Comparison of ENCODE assay signal across 1 cellular context in the genomic region with DNA sequence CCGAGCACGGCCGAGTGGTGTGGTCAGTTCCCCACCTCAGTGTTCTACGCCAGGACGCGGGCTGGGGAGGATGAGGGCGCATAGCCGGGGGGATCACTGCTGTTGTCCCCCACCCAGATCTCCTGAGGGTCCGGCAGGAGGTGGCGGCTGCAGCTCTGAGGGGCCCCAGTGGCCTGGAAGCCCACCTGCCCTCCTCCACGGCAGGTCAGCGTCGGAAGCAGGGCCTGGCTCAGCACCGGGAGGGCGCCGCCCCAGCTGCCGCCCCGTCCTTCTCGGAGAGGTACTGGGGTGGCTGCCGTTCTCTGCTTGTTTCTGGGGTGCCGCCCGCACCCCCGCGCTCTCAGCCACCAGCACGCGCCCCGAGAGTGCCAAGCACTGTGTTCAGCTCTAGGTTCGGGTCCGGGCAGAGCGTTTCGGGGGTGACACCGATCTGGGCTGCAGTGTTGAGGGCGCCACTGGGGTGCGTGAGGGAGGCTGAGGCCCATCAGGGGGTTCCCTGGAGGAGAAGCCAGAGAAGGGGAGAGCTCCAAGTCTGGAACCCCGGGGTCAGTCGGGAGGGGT.
TF ChIP-seq lines count a peak whose summit lies in the region.

No MANE protein-coding gene starts in this region.

TF ChIP-seq in IMR-90, 13 proteins besides CTCF, POLR2A, EP300 and RAD21 (continued from another document):
- TF ChIP-seq, protein P1, sequence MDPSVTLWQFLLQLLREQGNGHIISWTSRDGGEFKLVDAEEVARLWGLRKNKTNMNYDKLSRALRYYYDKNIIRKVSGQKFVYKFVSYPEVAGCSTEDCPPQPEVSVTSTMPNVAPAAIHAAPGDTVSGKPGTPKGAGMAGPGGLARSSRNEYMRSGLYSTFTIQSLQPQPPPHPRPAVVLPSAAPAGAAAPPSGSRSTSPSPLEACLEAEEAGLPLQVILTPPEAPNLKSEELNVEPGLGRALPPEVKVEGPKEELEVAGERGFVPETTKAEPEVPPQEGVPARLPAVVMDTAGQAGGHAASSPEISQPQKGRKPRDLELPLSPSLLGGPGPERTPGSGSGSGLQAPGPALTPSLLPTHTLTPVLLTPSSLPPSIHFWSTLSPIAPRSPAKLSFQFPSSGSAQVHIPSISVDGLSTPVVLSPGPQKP (IDR thresholded peaks at IDR 0.05; ENCODE audit: borderline replicate concordance, low read depth, low read length) = no peak
